In the genomic region with DNA sequence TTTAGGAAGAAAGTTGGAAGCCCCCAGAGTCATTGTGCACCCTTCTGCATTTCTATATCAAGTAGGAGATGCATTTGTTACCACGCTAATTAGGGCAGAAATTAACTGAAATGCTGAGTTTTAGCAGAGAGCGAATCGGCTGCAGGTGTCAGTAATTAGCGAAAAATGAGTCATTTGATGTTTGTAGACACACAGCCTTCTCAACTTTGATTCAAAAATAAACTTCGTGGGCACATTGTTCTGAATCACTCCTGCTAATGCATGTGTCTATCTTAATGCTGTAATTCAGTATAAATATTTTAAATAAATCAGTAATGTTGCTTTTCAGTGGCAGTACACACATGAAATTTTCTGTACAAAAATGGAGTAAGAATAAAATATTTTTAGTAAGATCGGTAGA, we compare ENCODE assay signal across 15 cellular contexts.
DNase-seq lines count a peak whose midpoint lies in the region; ATAC-seq, FAIRE-seq and TF ChIP-seq lines count a peak whose summit lies in the region.
"Had no signal": no experiment of that assay in that cellular context is flagged by ENCODE, and none has a peak within 500 bp of the region (broad histone marks: within the 10 kb centered on the region; RNA-seq: fewer than 3 reads in every experiment).

No MANE protein-coding gene starts in this region.

- no peak for TF ChIP-seq POLR2A in GM12892 (IDR thresholded peaks at IDR 0.05; ENCODE audit: low read depth, low read length)

- H3K27ac ChIP-seq in SK-N-MC = peak overlapping the region; percentile 48; the same call in 1 of the 2 replicates

- no peaks in the 10 kb centered on the region for H3K9me3 Mint-ChIP-seq in activated naive CD4-positive, alpha-beta T cell treated with anti-CD3 and anti-CD28 coated beads for 36 hours
- H3K9me3 Mint-ChIP-seq in stimulated activated effector memory CD8-positive, alpha-beta T cell treated with anti-CD3 and anti-CD28 coated beads, Interleukin-12 subunit alpha, Interleukin-12 subunit beta, amount 100 ng/mL, for 72 hours = no peaks in the 10 kb centered on the region

- DNase-seq in activated naive CD4-positive, alpha-beta T cell treated with anti-CD3 and anti-CD28 coated beads for 36 hours = peak; percentile 20
- no peak for DNase-seq in activated naive CD4-positive, alpha-beta T cell (lab: John Stamatoyannopoulos, UW)
- DNase-seq in GM12892 (ENCODE audit: insufficient read length) = no peak
- DNase-seq in SK-N-MC (ENCODE audit: low read depth, low spot score) = no peak
- no peak for DNase-seq in stimulated activated effector memory CD8-positive, alpha-beta T cell treated with anti-CD3 and anti-CD28 coated beads, Interleukin-12 subunit alpha, Interleukin-12 subunit beta, amount 100 ng/mL, for 72 hours (ENCODE audit: low spot score in 2 of 2)
- no peak for DNase-seq in GM10248 (ENCODE audit: extremely low spot score)
- no peak for DNase-seq in left colon
- DNase-seq: DMS53, GOT3, H9, IMR-90 had no signal

- POLR2A ChIA-PET in GM10248 (lab: Yijun Ruan, JAX) = no interaction called here

- no peaks in the 10 kb centered on the region for H3K27me3 Mint-ChIP-seq in activated naive CD4-positive, alpha-beta T cell treated with anti-CD3 and anti-CD28 coated beads for 36 hours (ENCODE audit: low read depth)

- no peaks in the 10 kb centered on the region for H3K36me3 ChIP-seq in SK-N-MC (ENCODE audit: insufficient read depth, low read length)

- ATAC-seq in stimulated activated effector memory CD8-positive, alpha-beta T cell treated with anti-CD3 and anti-CD28 coated beads, Interleukin-12 subunit alpha, Interleukin-12 subunit beta, amount 100 ng/mL, for 72 hours = peak; percentile 79
- ATAC-seq in HG02981 (IDR thresholded peaks at IDR 0.05; ENCODE audit: unreplicated experiment) (no peak), left colon (no peak)

- TF ChIP-seq CTCF in GM10248 (IDR thresholded peaks at IDR 0.05; ENCODE audit: control extremely low read depth, extremely low read depth, low read depth, missing control alignments) = no peak

- H3K4me3 ChIP-seq in SK-N-MC = no peak overlapping the region

- CTCF ChIA-PET in activated naive CD4-positive, alpha-beta T cell treated with anti-CD3 and anti-CD28 coated beads for 36 hours (lab: Charles Lee) = interaction anchor here (0.9 to 4.1 kb wide), 7 partner anchors 59 to 288 kb away, joined by 3 to 49 read pairs (median 11); no protein-coding TSS in a partner anchor
- CTCF ChIA-PET in GM10248 (lab: Yijun Ruan, JAX) = interaction anchor here (2.1 to 3.0 kb wide), 4 partner anchors 9 to 288 kb away, joined by 9 to 36 read pairs (median 18); no protein-coding TSS in a partner anchor

- H3K27ac Mint-ChIP-seq in activated naive CD4-positive, alpha-beta T cell treated with anti-CD3 and anti-CD28 coated beads for 36 hours = no peak overlapping the region
- no peak overlapping the region for H3K27ac Mint-ChIP-seq in stimulated activated effector memory CD8-positive, alpha-beta T cell treated with anti-CD3 and anti-CD28 coated beads, Interleukin-12 subunit alpha, Interleukin-12 subunit beta, amount 100 ng/mL, for 72 hours
- H3K27ac Mint-ChIP-seq: CD4-positive, CD25-positive, alpha-beta regulatory T cell had no signal

- peak; percentile 38 for FAIRE-seq in GM12892 (lab: Jason Lieb, UNC)
- FAIRE-seq: A204.1, GM19239 had no signal

- H3K9me3 ChIP-seq in SK-N-MC (ENCODE audit: low read depth, low read length) = no peaks in the 10 kb centered on the region

- H3K9ac ChIP-seq in SK-N-MC (ENCODE audit: insufficient read length) = no peak overlapping the region

- H3K4me1 Mint-ChIP-seq in activated naive CD4-positive, alpha-beta T cell treated with anti-CD3 and anti-CD28 coated beads for 36 hours (ENCODE audit: low read depth) = peaks cover 20% of the 10 kb centered on the region
- H3K4me1 Mint-ChIP-seq in stimulated activated effector memory CD8-positive, alpha-beta T cell treated with anti-CD3 and anti-CD28 coated beads, Interleukin-12 subunit alpha, Interleukin-12 subunit beta, amount 100 ng/mL, for 72 hours = peaks cover 57% of the 10 kb centered on the region

- no peaks in the 10 kb centered on the region for H3K36me3 Mint-ChIP-seq in activated naive CD4-positive, alpha-beta T cell treated with anti-CD3 and anti-CD28 coated beads for 36 hours (ENCODE audit: low read depth)
- H3K36me3 Mint-ChIP-seq in stimulated activated effector memory CD8-positive, alpha-beta T cell treated with anti-CD3 and anti-CD28 coated beads, Interleukin-12 subunit alpha, Interleukin-12 subunit beta, amount 100 ng/mL, for 72 hours = peaks cover 6% of the 10 kb centered on the region
- H3K36me3 Mint-ChIP-seq: CD4-positive, CD25-positive, alpha-beta regulatory T cell had no signal

- no peak overlapping the region for H3K4me3 Mint-ChIP-seq in activated naive CD4-positive, alpha-beta T cell treated with anti-CD3 and anti-CD28 coated beads for 36 hours
- H3K4me3 Mint-ChIP-seq in stimulated activated effector memory CD8-positive, alpha-beta T cell treated with anti-CD3 and anti-CD28 coated beads, Interleukin-12 subunit alpha, Interleukin-12 subunit beta, amount 100 ng/mL, for 72 hours = no peak overlapping the region
- H3K4me3 Mint-ChIP-seq: CD4-positive, CD25-positive, alpha-beta regulatory T cell; H9 had no signal

- intact Hi-C loops in activated naive CD4-positive, alpha-beta T cell treated with anti-CD3 and anti-CD28 coated beads for 36 hours (cut with micrococcal nuclease) = loop anchor here (10.0 kb wide), 1 partner anchor 428 kb away; no protein-coding TSS in a partner anchor
- intact Hi-C loops in left colon (cut with DNase I, micrococcal nuclease) = loop anchor here in 1 of 2 donors (10.0 kb wide), 1 partner anchor 288 kb away; no protein-coding TSS in a partner anchor
